ENCODE assay signal across 9 cellular contexts in the genomic region with DNA sequence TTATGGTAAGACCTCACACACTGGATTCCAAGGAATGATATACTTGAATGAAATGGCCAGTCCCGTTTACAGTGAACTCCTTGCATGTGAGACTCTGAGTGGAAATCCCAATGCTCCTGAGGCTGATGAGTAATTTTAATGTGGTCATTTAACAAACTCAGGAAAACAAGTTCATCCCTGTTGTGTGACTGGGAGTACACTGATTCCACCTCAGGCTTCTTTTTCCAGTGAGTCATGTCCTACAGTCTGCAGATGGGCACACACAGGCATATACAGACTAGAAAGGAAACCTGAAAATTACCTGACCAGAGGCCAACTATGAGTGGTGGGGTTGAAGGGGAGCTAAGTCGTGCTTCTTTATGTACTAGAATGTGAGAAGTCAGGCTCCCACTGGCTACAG. TPM values are rescaled to one million over a fixed set of nuclear protein-coding genes. Genes with fewer than 3 reads are reported as not detected.
A peak's percentile ranks its signal among the peaks of the same experiment; 100 is the strongest.
DNase-seq lines count a peak whose midpoint lies in the region; ATAC-seq and TF ChIP-seq lines count a peak whose summit lies in the region.
"Had no signal": no experiment of that assay in that cellular context is flagged by ENCODE, and none has a peak within 500 bp of the region (broad histone marks: within the 10 kb centered on the region; RNA-seq: fewer than 3 reads in every experiment).

No MANE protein-coding gene starts in this region.

- DNase-seq in Panc1 (ENCODE audit: low read depth, low spot score) = no peak
- no peak for DNase-seq in esophagus muscularis mucosa (ENCODE audit: extremely low spot score)
- DNase-seq in prostate gland (ENCODE audit: low spot score) = no peak
- DNase-seq in C1 segment of cervical spinal cord (lab: John Stamatoyannopoulos, UW) = no peak
- DNase-seq in head of caudate nucleus = no peak
- DNase-seq in left ventricle myocardium superior = no peak
- DNase-seq: activated naive CD4-positive, alpha-beta T cell had no signal

- peaks cover 0 to 27% (median 0%) of the 10 kb centered on the region in 11 experiments; a peak in 2 of 22 replicates for H4K20me1 ChIP-seq in BLaER1 treated with 17β-estradiol and CSF1 and Interleukin-3, amounts not matched to agents 10 nM and 100 nM

- POLR2A ChIA-PET in Panc1 (lab: Charles Lee) = no interaction called here

- H3K27ac ChIP-seq in BLaER1 treated with 17β-estradiol and CSF1 and Interleukin-3, amounts not matched to agents 10 nM and 100 nM = peak overlapping the region in 9 of 11 experiments; percentile 2 to 98 (median 91); a peak in 13 of 22 replicates
- H3K27ac ChIP-seq in Panc1 (ENCODE audit: low read length) (peak overlapping the region; percentile 75), esophagus muscularis mucosa (replicated peaks in 1 of 4) (peak overlapping the region; percentile 70 to 90 (median 83)), prostate gland (peak overlapping the region; percentile 41 to 45)

- in situ Hi-C loops in Panc1 (cut with HindIII; ENCODE audit: low pct_unique_long_range_greater_than_20kb, low sequenced_read_pairs) = no loop called here

- TF ChIP-seq CTCF in Panc1 (IDR thresholded peaks at IDR 0.05) (no peak), esophagus muscularis mucosa (IDR thresholded peaks at IDR 0.05) (no peak), prostate gland (IDR thresholded peaks at IDR 0.05) (no peak)

- H3K4me2 ChIP-seq in BLaER1 treated with 17β-estradiol and CSF1 and Interleukin-3, amounts not matched to agents 10 nM and 100 nM = peak overlapping the region in 6 of 11 experiments; percentile 37 to 96 (median 95); a peak in 12 of 22 replicates

- BruUV-seq in Panc1 (replicated peaks; lab: Mats Ljungman, UMichigan) = no TSS peak

- intact Hi-C loops in Panc1 (cut with micrococcal nuclease; ENCODE audit: unreplicated experiment) = no loop called here
- intact Hi-C loops in esophagus muscularis mucosa (cut with DNase I) = no loop called here
- intact Hi-C loops in prostate gland (cut with DNase I) = no loop called here
- intact Hi-C loops in head of caudate nucleus (cut with DNase I) = no loop called here
- intact Hi-C loops in left ventricle myocardium superior (cut with micrococcal nuclease) = no loop called here

- peaks cover 0 to 59% (median 0%) of the 10 kb centered on the region in 11 experiments; a peak in 8 of 22 replicates for H3K36me3 ChIP-seq in BLaER1 treated with 17β-estradiol and CSF1 and Interleukin-3, amounts not matched to agents 10 nM and 100 nM
- H3K36me3 ChIP-seq in Panc1 (ENCODE audit: control insufficient read depth, insufficient read depth, low read length) (no peaks in the 10 kb centered on the region), esophagus muscularis mucosa (no peaks in the 10 kb centered on the region), prostate gland (no peaks in the 10 kb centered on the region)

- ATAC-seq in Panc1 (peak; percentile 70), HG03139 (IDR thresholded peaks at IDR 0.05; ENCODE audit: unreplicated experiment) (no peak), left ventricle myocardium superior (no peak)

- H3K27me3 ChIP-seq in BLaER1 treated with 17β-estradiol and CSF1 and Interleukin-3, amounts not matched to agents 10 nM and 100 nM = peaks cover 0 to 3% (median 0%) of the 10 kb centered on the region in 11 experiments; a peak in 2 of 22 replicates
- H3K27me3 ChIP-seq in Panc1 (ENCODE audit: control insufficient read depth, insufficient read depth, low read length) (no peaks in the 10 kb centered on the region), esophagus muscularis mucosa (no peaks in the 10 kb centered on the region), prostate gland (replicated peaks; ENCODE audit: insufficient read depth) (no peaks in the 10 kb centered on the region)

- WGBS in esophagus muscularis mucosa = 82% methylated on average over 1 of the region's 2 CpGs
- WGBS in prostate gland = 21% methylated on average over 2 of the region's 2 CpGs

- H3K4me1 ChIP-seq in BLaER1 treated with 17β-estradiol and CSF1 and Interleukin-3, amounts not matched to agents 10 nM and 100 nM = peaks cover 18 to 97% (median 81%) of the 10 kb centered on the region in 10 experiments
- H3K4me1 ChIP-seq in Panc1 (ENCODE audit: control insufficient read depth, insufficient read depth, low read length) (peaks cover 64% of the 10 kb centered on the region), esophagus muscularis mucosa (peaks cover 67 to 92% (median 91%) of the 10 kb centered on the region in 4 donors), prostate gland (replicated peaks) (peaks cover 11% of the 10 kb centered on the region)

- no peak for TF ChIP-seq EP300 in esophagus muscularis mucosa (IDR thresholded peaks at IDR 0.05)

- CTCF ChIA-PET in Panc1 (lab: Charles Lee) = interaction anchor here (1.5 kb wide), 1 partner anchor 65 kb away, joined by 5 read pairs; no protein-coding TSS in a partner anchor

- peak overlapping the region in 1 of 11 experiments; percentile 34; a peak in 1 of 22 replicates for H3K9ac ChIP-seq in BLaER1 treated with 17β-estradiol and CSF1 and Interleukin-3, amounts not matched to agents 10 nM and 100 nM

- peaks cover 0 to 35% (median 0%) of the 10 kb centered on the region in 11 experiments; a peak in 10 of 22 replicates for H3K9me3 ChIP-seq in BLaER1 treated with 17β-estradiol and CSF1 and Interleukin-3, amounts not matched to agents 10 nM and 100 nM (replicated peaks in 1 of 11)
- H3K9me3 ChIP-seq in Panc1 (ENCODE audit: control insufficient read depth, insufficient read depth, low read depth, low read length) = no peaks in the 10 kb centered on the region
- no peaks in the 10 kb centered on the region for H3K9me3 ChIP-seq in esophagus muscularis mucosa
- no peaks in the 10 kb centered on the region for H3K9me3 ChIP-seq in prostate gland

- TF ChIP-seq POLR2A in esophagus muscularis mucosa (IDR thresholded peaks at IDR 0.05; ENCODE audit: low read depth) (no peak), prostate gland (IDR thresholded peaks at IDR 0.05) (no peak)

- no peak overlapping the region for H3K4me3 ChIP-seq in BLaER1 treated with 17β-estradiol and CSF1 and Interleukin-3, amounts not matched to agents 10 nM and 100 nM
- no peak overlapping the region for H3K4me3 ChIP-seq in Panc1 (ENCODE audit: low read depth in 2 of 2, low read length in 2 of 2)
- H3K4me3 ChIP-seq in esophagus muscularis mucosa = no peak overlapping the region
- no peak overlapping the region for H3K4me3 ChIP-seq in prostate gland

RNA-seq across cellular contexts. Expression of a gene that starts 5.8 kb away (rescaled TPM):
- total RNA-seq in Panc1 (2021; ENCODE audit: unreplicated experiment) (62.2 TPM), esophagus muscularis mucosa (10 to 100 TPM; 49.8 to 80.4 (median 67.8) TPM), prostate gland (10 to 100 TPM; 29.4 to 83.8 TPM), left ventricle myocardium superior (19.2 TPM)
- polyA plus RNA-seq in Panc1 (2012; ENCODE audit: insufficient read length) = 49.9 TPM

RNA-seq across cellular contexts. Expression of a gene that starts 53.4 kb away (rescaled TPM):
- total RNA-seq in Panc1 (2021; ENCODE audit: unreplicated experiment) = 52.0 TPM
- polyA plus RNA-seq in Panc1 (2012; ENCODE audit: insufficient read length) = 22.0 TPM
- total RNA-seq in esophagus muscularis mucosa = 10 to 100 TPM; 37.5 to 58.1 (median 49.2) TPM
- 10 to 100 TPM; 46.0 to 82.5 TPM for total RNA-seq in prostate gland
- 23.6 TPM for total RNA-seq in left ventricle myocardium superior
